In genomic region chr9:92115977-92116285, GRCh38 we compare ENCODE assay signal across 8 cellular contexts.
A peak's percentile ranks its signal among the peaks of the same experiment; 100 is the strongest.
DNase-seq lines count a peak whose midpoint lies in the region; ATAC-seq and TF ChIP-seq lines count a peak whose summit lies in the region.

No MANE protein-coding gene starts in this region.

- in situ Hi-C loops in brain microvascular endothelial cell (cut with HindIII; ENCODE audit: low pct_ligation_motif_present, low sequenced_read_pairs): no loop called here

- peak overlapping the region; percentile 89 for H3K4me3 ChIP-seq in AG10803 (ENCODE audit: low read length)
- peak overlapping the region; percentile 72 for H3K4me3 ChIP-seq in HL-60 (replicated peaks; ENCODE audit: insufficient read depth, low read length)
- peak overlapping the region; percentile 89 for H3K4me3 ChIP-seq in brain microvascular endothelial cell (ENCODE audit: low read depth, low read length)
- peak overlapping the region; percentile 86 to 97 for H3K4me3 ChIP-seq in muscle layer of duodenum (ENCODE audit: low read depth in 1 of 2, low read length in 2 of 2)

- H3K27ac ChIP-seq in HL-60 (replicated peaks) (peak overlapping the region; percentile 84), brain microvascular endothelial cell (peak overlapping the region; percentile 90), muscle layer of duodenum (ENCODE audit: low read length) (peak overlapping the region; percentile 88)

- no peaks in the 10 kb centered on the region for H3K36me3 ChIP-seq in brain microvascular endothelial cell (replicated peaks)
- H3K36me3 ChIP-seq in muscle layer of duodenum (ENCODE audit: control insufficient read depth in 1 of 2, insufficient read depth in 2 of 2, low read length in 2 of 2): peaks cover 0 to 13% of the 10 kb centered on the region in 2 donors

- DNase-seq in AG10803 (ENCODE audit: low read depth) (no peak), HL-60 (ENCODE audit: low read depth in 1 of 2, low spot score in 1 of 2) (no peak), brain microvascular endothelial cell (no peak), NCI-H2029 (lab: John Stamatoyannopoulos, UW) (no peak), T1000 (lab: John Stamatoyannopoulos, UW) (no peak), NCI-H2107 treated with DMSO at 0.1 percent for 48 hours (lab: John Stamatoyannopoulos, UW; ENCODE audit: unreplicated experiment) (no peak)

- H3K4me1 ChIP-seq in muscle layer of duodenum (ENCODE audit: control insufficient read depth in 1 of 2, insufficient read depth in 2 of 2, low read length in 2 of 2): peaks cover 8 to 16% of the 10 kb centered on the region in 2 donors

- H3K9me3 ChIP-seq in muscle layer of duodenum (ENCODE audit: control insufficient read depth in 1 of 2, low read length in 2 of 2): no peaks in the 10 kb centered on the region

- ATAC-seq in HG03135 (IDR thresholded peaks at IDR 0.05; ENCODE audit: unreplicated experiment): no peak

- no peaks in the 10 kb centered on the region for H3K27me3 ChIP-seq in HL-60 (ENCODE audit: insufficient read depth, poor library complexity, severe bottlenecking)
- H3K27me3 ChIP-seq in brain microvascular endothelial cell (replicated peaks): no peaks in the 10 kb centered on the region
- H3K27me3 ChIP-seq in muscle layer of duodenum (ENCODE audit: low read depth, low read length): no peaks in the 10 kb centered on the region

- no peak for TF ChIP-seq CTCF in AG10803 (conservative IDR thresholded peaks at IDR 0.05; ENCODE audit: low read length)
- no peak for TF ChIP-seq CTCF in HL-60 (IDR thresholded peaks at IDR 0.05; ENCODE audit: insufficient read depth, low read length)
- TF ChIP-seq CTCF in brain microvascular endothelial cell (IDR thresholded peaks at IDR 0.05; ENCODE audit: low read depth, low read length, missing control alignments): no peak
